2 cellular contexts compared by ENCODE assay signal in the genomic region with DNA sequence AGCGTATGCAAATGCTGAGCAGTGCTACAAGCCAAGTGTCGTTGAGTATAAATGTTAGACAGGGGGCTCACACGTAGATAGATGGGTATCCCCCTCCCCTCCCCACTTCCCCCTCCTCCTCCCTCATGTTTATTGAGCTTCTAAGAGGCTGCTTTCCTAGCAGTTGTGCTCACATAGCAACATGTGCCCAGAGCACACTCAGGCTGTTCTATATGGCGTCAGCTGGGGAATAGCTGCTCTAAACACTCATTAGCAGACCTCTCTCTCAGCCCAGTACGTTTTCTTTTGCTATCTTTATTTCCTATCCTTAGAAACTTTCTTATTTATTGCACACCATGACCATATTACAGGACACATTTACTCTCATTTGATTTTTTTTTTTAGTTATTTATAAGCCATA.
TF ChIP-seq lines count a peak whose summit lies in the region.

No MANE protein-coding gene starts in this region.

TF ChIP-seq in SK-N-SH, 30 proteins besides CTCF, POLR2A, EP300 and RAD21:
- TF ChIP-seq, protein P1, sequence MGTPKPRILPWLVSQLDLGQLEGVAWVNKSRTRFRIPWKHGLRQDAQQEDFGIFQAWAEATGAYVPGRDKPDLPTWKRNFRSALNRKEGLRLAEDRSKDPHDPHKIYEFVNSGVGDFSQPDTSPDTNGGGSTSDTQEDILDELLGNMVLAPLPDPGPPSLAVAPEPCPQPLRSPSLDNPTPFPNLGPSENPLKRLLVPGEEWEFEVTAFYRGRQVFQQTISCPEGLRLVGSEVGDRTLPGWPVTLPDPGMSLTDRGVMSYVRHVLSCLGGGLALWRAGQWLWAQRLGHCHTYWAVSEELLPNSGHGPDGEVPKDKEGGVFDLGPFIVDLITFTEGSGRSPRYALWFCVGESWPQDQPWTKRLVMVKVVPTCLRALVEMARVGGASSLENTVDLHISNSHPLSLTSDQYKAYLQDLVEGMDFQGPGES (IDR thresholded peaks at IDR 0.05; ENCODE audit: low read depth, low read length), result no peak
- TF ChIP-seq MXI1 (IDR thresholded peaks at IDR 0.05; ENCODE audit: low read depth, low read length), result peak; percentile 68; the same call in 1 of the 2 replicates

TF ChIP-seq in SK-N-SH treated with all-trans-retinoic acid at 6 μM for 48 hours, 23 proteins besides CTCF, POLR2A, EP300 and RAD21 (continued from another document):
- TF ChIP-seq, protein P2, sequence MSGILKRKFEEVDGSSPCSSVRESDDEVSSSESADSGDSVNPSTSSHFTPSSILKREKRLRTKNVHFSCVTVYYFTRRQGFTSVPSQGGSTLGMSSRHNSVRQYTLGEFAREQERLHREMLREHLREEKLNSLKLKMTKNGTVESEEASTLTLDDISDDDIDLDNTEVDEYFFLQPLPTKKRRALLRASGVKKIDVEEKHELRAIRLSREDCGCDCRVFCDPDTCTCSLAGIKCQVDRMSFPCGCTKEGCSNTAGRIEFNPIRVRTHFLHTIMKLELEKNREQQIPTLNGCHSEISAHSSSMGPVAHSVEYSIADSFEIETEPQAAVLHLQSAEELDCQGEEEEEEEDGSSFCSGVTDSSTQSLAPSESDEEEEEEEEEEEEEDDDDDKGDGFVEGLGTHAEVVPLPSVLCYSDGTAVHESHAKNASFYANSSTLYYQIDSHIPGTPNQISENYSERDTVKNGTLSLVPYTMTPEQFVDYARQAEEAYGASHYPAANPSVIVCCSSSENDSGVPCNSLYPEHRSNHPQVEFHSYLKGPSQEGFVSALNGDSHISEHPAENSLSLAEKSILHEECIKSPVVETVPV (CRISPR knock-in tag; IDR thresholded peaks at IDR 0.05), result no peak
- TF ChIP-seq ISL1 (CRISPR knock-in tag; IDR thresholded peaks at IDR 0.05) (no peak), ARNTL (CRISPR knock-in tag; IDR thresholded peaks at IDR 0.05; ENCODE audit: borderline replicate concordance, low read depth) (no peak), TCF4 (CRISPR knock-in tag; IDR thresholded peaks at IDR 0.05; ENCODE audit: borderline replicate concordance) (no peak), ZNF565 (CRISPR knock-in tag; conservative IDR thresholded peaks at IDR 0.05; ENCODE audit: low read depth) (no peak), ZFP30 (CRISPR knock-in tag; IDR thresholded peaks at IDR 0.05) (no peak), ZNF8 (CRISPR knock-in tag; IDR thresholded peaks at IDR 0.05) (no peak), ESRRG (CRISPR knock-in tag; IDR thresholded peaks at IDR 0.05) (no peak), BACH2 (CRISPR knock-in tag; IDR thresholded peaks at IDR 0.05; ENCODE audit: borderline replicate concordance) (no peak), ZC3H10 (CRISPR knock-in tag; IDR thresholded peaks at IDR 0.05) (no peak)
- TF ChIP-seq, protein P3, sequence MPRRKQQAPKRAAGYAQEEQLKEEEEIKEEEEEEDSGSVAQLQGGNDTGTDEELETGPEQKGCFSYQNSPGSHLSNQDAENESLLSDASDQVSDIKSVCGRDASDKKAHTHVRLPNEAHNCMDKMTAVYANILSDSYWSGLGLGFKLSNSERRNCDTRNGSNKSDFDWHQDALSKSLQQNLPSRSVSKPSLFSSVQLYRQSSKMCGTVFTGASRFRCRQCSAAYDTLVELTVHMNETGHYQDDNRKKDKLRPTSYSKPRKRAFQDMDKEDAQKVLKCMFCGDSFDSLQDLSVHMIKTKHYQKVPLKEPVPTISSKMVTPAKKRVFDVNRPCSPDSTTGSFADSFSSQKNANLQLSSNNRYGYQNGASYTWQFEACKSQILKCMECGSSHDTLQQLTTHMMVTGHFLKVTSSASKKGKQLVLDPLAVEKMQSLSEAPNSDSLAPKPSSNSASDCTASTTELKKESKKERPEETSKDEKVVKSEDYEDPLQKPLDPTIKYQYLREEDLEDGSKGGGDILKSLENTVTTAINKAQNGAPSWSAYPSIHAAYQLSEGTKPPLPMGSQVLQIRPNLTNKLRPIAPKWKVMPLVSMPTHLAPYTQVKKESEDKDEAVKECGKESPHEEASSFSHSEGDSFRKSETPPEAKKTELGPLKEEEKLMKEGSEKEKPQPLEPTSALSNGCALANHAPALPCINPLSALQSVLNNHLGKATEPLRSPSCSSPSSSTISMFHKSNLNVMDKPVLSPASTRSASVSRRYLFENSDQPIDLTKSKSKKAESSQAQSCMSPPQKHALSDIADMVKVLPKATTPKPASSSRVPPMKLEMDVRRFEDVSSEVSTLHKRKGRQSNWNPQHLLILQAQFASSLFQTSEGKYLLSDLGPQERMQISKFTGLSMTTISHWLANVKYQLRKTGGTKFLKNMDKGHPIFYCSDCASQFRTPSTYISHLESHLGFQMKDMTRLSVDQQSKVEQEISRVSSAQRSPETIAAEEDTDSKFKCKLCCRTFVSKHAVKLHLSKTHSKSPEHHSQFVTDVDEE (CRISPR knock-in tag; IDR thresholded peaks at IDR 0.05), result no peak
- TF ChIP-seq, protein P4, sequence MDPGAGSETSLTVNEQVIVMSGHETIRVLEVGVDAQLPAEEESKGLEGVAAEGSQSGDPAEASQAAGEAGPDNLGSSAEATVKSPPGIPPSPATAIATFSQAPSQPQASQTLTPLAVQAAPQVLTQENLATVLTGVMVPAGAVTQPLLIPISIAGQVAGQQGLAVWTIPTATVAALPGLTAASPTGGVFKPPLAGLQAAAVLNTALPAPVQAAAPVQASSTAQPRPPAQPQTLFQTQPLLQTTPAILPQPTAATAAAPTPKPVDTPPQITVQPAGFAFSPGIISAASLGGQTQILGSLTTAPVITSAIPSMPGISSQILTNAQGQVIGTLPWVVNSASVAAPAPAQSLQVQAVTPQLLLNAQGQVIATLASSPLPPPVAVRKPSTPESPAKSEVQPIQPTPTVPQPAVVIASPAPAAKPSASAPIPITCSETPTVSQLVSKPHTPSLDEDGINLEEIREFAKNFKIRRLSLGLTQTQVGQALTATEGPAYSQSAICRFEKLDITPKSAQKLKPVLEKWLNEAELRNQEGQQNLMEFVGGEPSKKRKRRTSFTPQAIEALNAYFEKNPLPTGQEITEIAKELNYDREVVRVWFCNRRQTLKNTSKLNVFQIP (CRISPR knock-in tag; IDR thresholded peaks at IDR 0.05; ENCODE audit: borderline replicate concordance, low read depth), result no peak
- TF ChIP-seq, protein P5, sequence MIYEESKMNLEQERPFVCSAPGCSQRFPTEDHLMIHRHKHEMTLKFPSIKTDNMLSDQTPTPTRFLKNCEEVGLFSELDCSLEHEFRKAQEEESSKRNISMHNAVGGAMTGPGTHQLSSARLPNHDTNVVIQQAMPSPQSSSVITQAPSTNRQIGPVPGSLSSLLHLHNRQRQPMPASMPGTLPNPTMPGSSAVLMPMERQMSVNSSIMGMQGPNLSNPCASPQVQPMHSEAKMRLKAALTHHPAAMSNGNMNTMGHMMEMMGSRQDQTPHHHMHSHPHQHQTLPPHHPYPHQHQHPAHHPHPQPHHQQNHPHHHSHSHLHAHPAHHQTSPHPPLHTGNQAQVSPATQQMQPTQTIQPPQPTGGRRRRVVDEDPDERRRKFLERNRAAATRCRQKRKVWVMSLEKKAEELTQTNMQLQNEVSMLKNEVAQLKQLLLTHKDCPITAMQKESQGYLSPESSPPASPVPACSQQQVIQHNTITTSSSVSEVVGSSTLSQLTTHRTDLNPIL (CRISPR knock-in tag; IDR thresholded peaks at IDR 0.05; ENCODE audit: low read depth), result no peak
